ENCODE assay signal across 7 cellular contexts in genomic region chr3:118754614-118755013, GRCh38.
"Had no signal": no experiment of that assay in that cellular context is flagged by ENCODE, and none has a peak within 500 bp of the region (broad histone marks: within the 10 kb centered on the region; RNA-seq: fewer than 3 reads in every experiment).

No MANE protein-coding gene starts in this region.

- H3K27ac Mint-ChIP-seq: HFFc6 had no signal

- H3K36me3 ChIP-seq: HAP-1 had no signal

- H3K4me3 ChIP-seq: HAP-1 had no signal

- ATAC-seq: HCT116 had no signal

- DNase-seq: GOT3, H7, HFFc6, IMR-90 had no signal

- H3K9me3 ChIP-seq: HAP-1 had no signal

- H3K4me3 Mint-ChIP-seq: HFFc6 had no signal

- H3K27ac ChIP-seq: HL-60 had no signal
